Comparison of ENCODE assay signal across 8 cellular contexts in the genomic region with DNA sequence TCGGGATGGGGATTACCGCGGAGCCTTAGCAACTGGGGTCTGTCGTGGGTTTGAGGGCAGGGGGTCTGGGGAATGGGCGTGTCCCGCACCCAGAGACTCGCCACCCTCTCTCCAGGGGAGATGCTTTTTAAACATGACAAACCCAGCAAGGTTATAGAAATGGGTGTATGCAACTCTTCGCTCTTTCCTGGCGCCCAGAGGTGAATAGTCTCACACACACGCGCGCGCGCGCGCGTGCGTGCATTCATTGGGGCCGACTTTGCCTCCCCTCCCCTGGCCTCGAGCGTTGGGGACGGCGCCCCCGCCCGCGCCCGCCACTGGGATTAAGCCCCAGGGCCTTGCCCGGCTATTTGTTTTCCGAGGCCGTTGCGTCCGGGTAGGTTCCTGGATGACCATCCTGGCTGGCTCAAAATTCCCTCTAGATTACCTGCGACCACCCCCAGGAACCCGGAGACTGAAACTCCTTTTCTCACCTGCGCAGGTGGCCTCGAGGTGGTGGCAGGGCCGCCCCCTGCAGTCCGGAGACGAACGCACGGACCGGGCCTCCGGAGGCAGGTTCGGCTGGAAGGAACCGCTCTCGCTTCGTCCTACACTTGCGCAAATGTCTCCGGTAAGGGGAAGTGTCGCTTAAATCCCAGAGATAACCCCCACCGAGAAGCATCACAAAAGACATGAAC. TPM values are rescaled to one million over a fixed set of nuclear protein-coding genes. Genes with fewer than 3 reads are reported as not detected.
A peak's percentile ranks its signal among the peaks of the same experiment; 100 is the strongest.
DNase-seq lines count a peak whose midpoint lies in the region; ATAC-seq and TF ChIP-seq lines count a peak whose summit lies in the region.

No MANE protein-coding gene starts in this region.

- peak; percentile 13 for ATAC-seq in GM21528 (IDR thresholded peaks at IDR 0.05; ENCODE audit: low FRiP score, unreplicated experiment)
- peak; percentile 31 for ATAC-seq in naive thymus-derived CD4-positive, alpha-beta T cell

- H3K36me3 Mint-ChIP-seq in endothelial cell (ENCODE audit: low read depth, unreplicated experiment) = no peaks in the 10 kb centered on the region
- peaks cover 0 to 13% (median 6%) of the 10 kb centered on the region in 5 donors for H3K36me3 Mint-ChIP-seq in naive thymus-derived CD4-positive, alpha-beta T cell

- peak overlapping the region; percentile 88 for H3K4me3 ChIP-seq in naive thymus-derived CD4-positive, alpha-beta T cell (ENCODE audit: low read length)

- no peaks in the 10 kb centered on the region for H3K9me3 ChIP-seq in naive thymus-derived CD4-positive, alpha-beta T cell (ENCODE audit: control insufficient read depth in 2 of 3, low read length in 3 of 3)

- POLR2A ChIA-PET in naive thymus-derived CD4-positive, alpha-beta T cell (lab: Charles Lee) = interaction anchor here (0.9 to 6.5 kb wide), 8 partner anchors 18 to 266 kb away, joined by 3 to 62 read pairs (median 4); partner anchors contain the start of gene SEC62

- intact Hi-C loops in naive thymus-derived CD4-positive, alpha-beta T cell (cut with micrococcal nuclease) = loop anchor here (1.0 to 10.0 kb wide), 16 partner anchors 8 to 866 kb away; partner anchors contain the start of genes LRRC34 (in 2 of the 2), LRRIQ4 (in 2 of the 2), PRKCI (in 2 of the 2) and SKIL (in 2 of the 2)

- CTCF ChIA-PET in naive thymus-derived CD4-positive, alpha-beta T cell (lab: Charles Lee) = interaction anchor here (0.5 to 1.3 kb wide), 7 partner anchors 17 to 275 kb away, joined by 3 to 4 read pairs (median 3); partner anchors contain the start of genes SEC62 and TERC

- DNase-seq in COR-L47 (lab: John Stamatoyannopoulos, UW) = peak; percentile 42
- DNase-seq in NAMALWA (ENCODE audit: low spot score) = peak; percentile 52
- DNase-seq in activated CD4-positive, alpha-beta T cell treated with anti-CD3 and anti-CD28 coated beads, Interleukin-2, amount 50 U/mL, for 48 hours = peak; percentile 19 to 41
- peak; percentile 22 for DNase-seq in endothelial cell (ENCODE audit: low spot score)
- DNase-seq in naive thymus-derived CD4-positive, alpha-beta T cell = peak in 8 of 9 donors; percentile 18 to 58 (median 52)
- DNase-seq in KG1 (lab: John Stamatoyannopoulos, UW) = no peak
- DNase-seq in RKO (ENCODE audit: low spot score) = no peak

- no peaks in the 10 kb centered on the region for H3K9me3 Mint-ChIP-seq in endothelial cell (ENCODE audit: unreplicated experiment)
- H3K9me3 Mint-ChIP-seq in naive thymus-derived CD4-positive, alpha-beta T cell = peaks cover 0 to 4% (median 0%) of the 10 kb centered on the region in 11 donors

- no peaks in the 10 kb centered on the region for H3K36me3 ChIP-seq in naive thymus-derived CD4-positive, alpha-beta T cell (ENCODE audit: control insufficient read depth in 2 of 3, insufficient read depth in 3 of 3, low read length in 3 of 3)

- H3K4me3 Mint-ChIP-seq in endothelial cell (ENCODE audit: unreplicated experiment) = peak overlapping the region; percentile 91
- H3K4me3 Mint-ChIP-seq in naive thymus-derived CD4-positive, alpha-beta T cell = peak overlapping the region; percentile 86 to 93 (median 90)

- H3K27ac Mint-ChIP-seq in endothelial cell (ENCODE audit: unreplicated experiment) = no peak overlapping the region
- peak overlapping the region; percentile 33 to 92 (median 82) for H3K27ac Mint-ChIP-seq in naive thymus-derived CD4-positive, alpha-beta T cell

- peaks cover 7% of the 10 kb centered on the region in 2 donors for H3K4me1 ChIP-seq in naive thymus-derived CD4-positive, alpha-beta T cell (ENCODE audit: control insufficient read depth in 2 of 2, insufficient read depth in 2 of 2, low read length in 2 of 2)

- peaks cover 3% of the 10 kb centered on the region for H3K4me1 Mint-ChIP-seq in endothelial cell (ENCODE audit: unreplicated experiment)
- peaks cover 17 to 61% (median 43%) of the 10 kb centered on the region in 7 donors for H3K4me1 Mint-ChIP-seq in naive thymus-derived CD4-positive, alpha-beta T cell

- no peak for TF ChIP-seq CTCF in endothelial cell (IDR thresholded peaks at IDR 0.05; ENCODE audit: unreplicated experiment)

- H3K27me3 ChIP-seq in naive thymus-derived CD4-positive, alpha-beta T cell (ENCODE audit: control insufficient read depth in 2 of 2, insufficient read depth in 2 of 2, low read length in 2 of 2) = no peaks in the 10 kb centered on the region

- H3K27me3 Mint-ChIP-seq in endothelial cell (ENCODE audit: unreplicated experiment) = peaks cover 3% of the 10 kb centered on the region
- peaks cover 0 to 6% (median 0%) of the 10 kb centered on the region in 5 donors for H3K27me3 Mint-ChIP-seq in naive thymus-derived CD4-positive, alpha-beta T cell

- peak overlapping the region; percentile 63 for H3K27ac ChIP-seq in naive thymus-derived CD4-positive, alpha-beta T cell (ENCODE audit: low read depth, low read length)

RNA-seq across cellular contexts. Expression of gene GPR160, which starts 0.8 kb away (rescaled TPM):
- 14.6 TPM for total RNA-seq in endothelial cell (ENCODE audit: unreplicated experiment)
- total RNA-seq in naive thymus-derived CD4-positive, alpha-beta T cell = 10 to 100 TPM in 2 of 5 experiments, 1 to 10 TPM in 3; 6.1 to 44.3 (median 8.7) TPM
- 10 to 100 TPM; 17.1 to 22.8 TPM for polyA plus RNA-seq in naive thymus-derived CD4-positive, alpha-beta T cell

Comparison
In these comparisons a context has a peak if more than half of its experiments do, and no peak if none do; other contexts are left out.
1. DNase-seq: peak in COR-L47 (single experiment), NAMALWA (single experiment), activated CD4-positive, alpha-beta T cell treated with anti-CD3 and anti-CD28 coated beads, Interleukin-2, amount 50 U/mL, for 48 hours (2 of 2), endothelial cell (single experiment) and naive thymus-derived CD4-positive, alpha-beta T cell (8 of 9); none in KG1 (single experiment) and RKO (single experiment).